ENCODE assay signal across 20 cellular contexts in genomic region chr2:97760480-97761049, GRCh38. TPM values are rescaled to one million over a fixed set of nuclear protein-coding genes. Genes with fewer than 3 reads are reported as not detected.
DNase-seq lines count a peak whose midpoint lies in the region; ATAC-seq and TF ChIP-seq lines count a peak whose summit lies in the region.
"Had no signal": no experiment of that assay in that cellular context is flagged by ENCODE, and none has a peak within 500 bp of the region (broad histone marks: within the 10 kb centered on the region; RNA-seq: fewer than 3 reads in every experiment).

No MANE protein-coding gene starts in this region.

- H3K4me3 Mint-ChIP-seq in stimulated activated naive CD8-positive, alpha-beta T cell treated with anti-CD3 and anti-CD28 coated beads, Interleukin-15, Interleukin-2, amounts not matched to agents 100 ng/mL and 50 ng/mL, for 24 hours = peak overlapping the region; percentile 14
- H3K4me3 Mint-ChIP-seq in activated T-helper 1 cell treated with anti-CD3 and anti-CD28 coated beads, Interleukin-12 subunit alpha, Interleukin-12 subunit beta, Interleukin-2, Interleukin-4 antibody, amounts not matched to agents 30 ng/mL and 10 ng/mL and 1 ng/mL, durations not matched to agents 14 hours and 24 hours and 36 hours = peak overlapping the region; percentile 42
- H3K4me3 Mint-ChIP-seq in naive B cell = peak overlapping the region in 3 of 8 donors; percentile 42 to 51 (median 45)

- peaks cover 25% of the 10 kb centered on the region for H3K4me1 Mint-ChIP-seq in stimulated activated naive CD8-positive, alpha-beta T cell treated with anti-CD3 and anti-CD28 coated beads, Interleukin-15, Interleukin-2, amounts not matched to agents 100 ng/mL and 50 ng/mL, for 24 hours (ENCODE audit: low read depth)
- peaks cover 32% of the 10 kb centered on the region for H3K4me1 Mint-ChIP-seq in activated T-helper 1 cell treated with anti-CD3 and anti-CD28 coated beads, Interleukin-12 subunit alpha, Interleukin-12 subunit beta, Interleukin-2, Interleukin-4 antibody, amounts not matched to agents 30 ng/mL and 10 ng/mL and 1 ng/mL, durations not matched to agents 14 hours and 24 hours and 36 hours (ENCODE audit: low read depth)
- H3K4me1 Mint-ChIP-seq in naive B cell = peaks cover 0 to 4% (median 3%) of the 10 kb centered on the region in 3 donors

- H3K4me1 ChIP-seq in lower lobe of right lung = no peaks in the 10 kb centered on the region
- H3K4me1 ChIP-seq: right lobe of liver had no signal

- intact Hi-C loops in activated T-helper 1 cell treated with anti-CD3 and anti-CD28 coated beads, Interleukin-12 subunit alpha, Interleukin-12 subunit beta, Interleukin-2, Interleukin-4 antibody, amounts not matched to agents 30 ng/mL and 10 ng/mL and 1 ng/mL, durations not matched to agents 14 hours and 24 hours and 36 hours (cut with micrococcal nuclease) = loop anchor here (2.0 kb wide), 1 partner anchor 14 kb away; no protein-coding TSS in a partner anchor
- intact Hi-C loops in lower lobe of right lung (cut with DNase I) = no loop called here

- no peak for ATAC-seq in stimulated activated naive CD8-positive, alpha-beta T cell treated with anti-CD3 and anti-CD28 coated beads, Interleukin-15, Interleukin-2, amounts not matched to agents 100 U/mL and 50 U/mL, for 24 hours
- ATAC-seq in naive B cell (ENCODE audit: low read depth in 2 of 2) = no peak
- no peak for ATAC-seq in HG03432 (IDR thresholded peaks at IDR 0.05; ENCODE audit: unreplicated experiment)
- no peak for ATAC-seq in GM19351 (IDR thresholded peaks at IDR 0.05; ENCODE audit: unreplicated experiment)
- no peak for ATAC-seq in lower lobe of right lung
- ATAC-seq: esophagus mucosa, GM12878, left lobe of liver had no signal

- no peak overlapping the region for H3K4me3 ChIP-seq in lower lobe of right lung
- H3K4me3 ChIP-seq: cardiac muscle cell, dorsolateral prefrontal cortex, GM12878, right lobe of liver had no signal

- peaks cover 64% of the 10 kb centered on the region for H3K36me3 Mint-ChIP-seq in stimulated activated naive CD8-positive, alpha-beta T cell treated with anti-CD3 and anti-CD28 coated beads, Interleukin-15, Interleukin-2, amounts not matched to agents 100 ng/mL and 50 ng/mL, for 24 hours (ENCODE audit: low read depth)
- peaks cover 37% of the 10 kb centered on the region for H3K36me3 Mint-ChIP-seq in activated T-helper 1 cell treated with anti-CD3 and anti-CD28 coated beads, Interleukin-12 subunit alpha, Interleukin-12 subunit beta, Interleukin-2, Interleukin-4 antibody, amounts not matched to agents 30 ng/mL and 10 ng/mL and 1 ng/mL, durations not matched to agents 14 hours and 24 hours and 36 hours (ENCODE audit: low read depth)
- peaks cover 30 to 49% of the 10 kb centered on the region in 2 donors for H3K36me3 Mint-ChIP-seq in naive B cell

- H3K9me3 Mint-ChIP-seq in stimulated activated naive CD8-positive, alpha-beta T cell treated with anti-CD3 and anti-CD28 coated beads, Interleukin-15, Interleukin-2, amounts not matched to agents 100 ng/mL and 50 ng/mL, for 24 hours = no peaks in the 10 kb centered on the region
- H3K9me3 Mint-ChIP-seq in activated T-helper 1 cell treated with anti-CD3 and anti-CD28 coated beads, Interleukin-12 subunit alpha, Interleukin-12 subunit beta, Interleukin-2, Interleukin-4 antibody, amounts not matched to agents 30 ng/mL and 10 ng/mL and 1 ng/mL, durations not matched to agents 14 hours and 24 hours and 36 hours = no peaks in the 10 kb centered on the region
- no peaks in the 10 kb centered on the region for H3K9me3 Mint-ChIP-seq in naive B cell

- H3K27me3 Mint-ChIP-seq in stimulated activated naive CD8-positive, alpha-beta T cell treated with anti-CD3 and anti-CD28 coated beads, Interleukin-15, Interleukin-2, amounts not matched to agents 100 ng/mL and 50 ng/mL, for 24 hours = no peaks in the 10 kb centered on the region
- H3K27me3 Mint-ChIP-seq in activated T-helper 1 cell treated with anti-CD3 and anti-CD28 coated beads, Interleukin-12 subunit alpha, Interleukin-12 subunit beta, Interleukin-2, Interleukin-4 antibody, amounts not matched to agents 30 ng/mL and 10 ng/mL and 1 ng/mL, durations not matched to agents 14 hours and 24 hours and 36 hours (ENCODE audit: insufficient read depth) = no peaks in the 10 kb centered on the region
- no peaks in the 10 kb centered on the region for H3K27me3 Mint-ChIP-seq in naive B cell

- H3K36me3 ChIP-seq in lower lobe of right lung = peaks cover 98% of the 10 kb centered on the region

- H3K27me3 ChIP-seq in lower lobe of right lung (ENCODE audit: low read depth) = no peaks in the 10 kb centered on the region
- H3K27me3 ChIP-seq: cardiac muscle cell, dorsolateral prefrontal cortex, right lobe of liver had no signal

- H3K9me3 ChIP-seq in lower lobe of right lung = no peaks in the 10 kb centered on the region
- H3K9me3 ChIP-seq: right lobe of liver had no signal

- no peak overlapping the region for H3K27ac ChIP-seq in lower lobe of right lung
- H3K27ac ChIP-seq: cardiac muscle cell, dorsolateral prefrontal cortex, right lobe of liver, WERI-Rb-1 had no signal

- no peak for TF ChIP-seq CTCF in lower lobe of right lung (IDR thresholded peaks at IDR 0.05)

- DNase-seq in stimulated activated naive CD8-positive, alpha-beta T cell treated with anti-CD3 and anti-CD28 coated beads, Interleukin-15, Interleukin-2, amounts not matched to agents 100 U/mL and 50 U/mL, for 24 hours = no peak
- no peak for DNase-seq in activated T-helper 1 cell treated with anti-CD3 and anti-CD28 coated beads, Interleukin-12 subunit alpha, Interleukin-12 subunit beta, Interleukin-2, Interleukin-4 antibody, amounts not matched to agents 30 ng/mL and 10 ng/mL and 1 ng/mL, durations not matched to agents 14 hours and 24 hours and 36 hours (ENCODE audit: low spot score)
- DNase-seq in naive B cell (no peak), lower lobe of right lung (no peak)
- DNase-seq: AML-193, DMS 273 treated with DMSO at 0.1 percent for 48 hours, dorsolateral prefrontal cortex, GF-D8, NCI-H1105 treated with DMSO at 0.1 percent for 48 hours, NCI-H510A treated with DMSO at 0.1 percent for 48 hours, right lobe of liver, SW 1271, WERI-Rb-1 had no signal

- peak overlapping the region; percentile 66 for H3K27ac Mint-ChIP-seq in stimulated activated naive CD8-positive, alpha-beta T cell treated with anti-CD3 and anti-CD28 coated beads, Interleukin-15, Interleukin-2, amounts not matched to agents 100 ng/mL and 50 ng/mL, for 24 hours
- peak overlapping the region; percentile 83 for H3K27ac Mint-ChIP-seq in activated T-helper 1 cell treated with anti-CD3 and anti-CD28 coated beads, Interleukin-12 subunit alpha, Interleukin-12 subunit beta, Interleukin-2, Interleukin-4 antibody, amounts not matched to agents 30 ng/mL and 10 ng/mL and 1 ng/mL, durations not matched to agents 14 hours and 24 hours and 36 hours
- peak overlapping the region; percentile 15 to 94 (median 71) for H3K27ac Mint-ChIP-seq in naive B cell

RNA-seq across cellular contexts. Expression of gene ZAP70, which starts 47.2 kb away (rescaled TPM):
- 302 and 313 TPM in 2 replicates for total RNA-seq in activated T-helper 1 cell treated with anti-CD3 and anti-CD28 coated beads, Interleukin-12 subunit alpha, Interleukin-12 subunit beta, Interleukin-2, Interleukin-4 antibody, amounts not matched to agents 30 ng/mL and 10 ng/mL and 1 ng/mL, durations not matched to agents 14 hours and 24 hours and 36 hours
- 1 to 10 TPM; 1.6 to 3.6 (median 2.6) TPM for polyA plus RNA-seq in naive B cell (ENCODE audit: low read depth in 6 of 6)
- total RNA-seq in lower lobe of right lung = 8.8 TPM

Comparison
In these comparisons a context has a peak if more than half of its experiments do, and no peak if none do; other contexts are left out.
1. RNA of gene ZAP70, which starts 47.2 kb away (total RNA-seq): 302 to 313 TPM in activated T-helper 1 cell treated with anti-CD3 and anti-CD28 coated beads, Interleukin-12 subunit alpha, Interleukin-12 subunit beta, Interleukin-2, Interleukin-4 antibody, amounts not matched to agents 30 ng/mL and 10 ng/mL and 1 ng/mL, durations not matched to agents 14 hours and 24 hours and 36 hours; 8.8 TPM in lower lobe of right lung (single experiment); every median in the first group is over 10 times any median in the second.
2. Peak in every context shown above with its lines, with median percentiles within 50 percentile points of each other: H3K27ac Mint-ChIP-seq.